In genomic region chr17:17109896-17110295, GRCh38 we compare ENCODE assay signal across 10 cellular contexts.
DNase-seq lines count a peak whose midpoint lies in the region; ATAC-seq and TF ChIP-seq lines count a peak whose summit lies in the region.
"Had no signal": no experiment of that assay in that cellular context is flagged by ENCODE, and none has a peak within 500 bp of the region (broad histone marks: within the 10 kb centered on the region; RNA-seq: fewer than 3 reads in every experiment).

No MANE protein-coding gene starts in this region.

- intact Hi-C loops in left ventricle myocardium inferior (cut with micrococcal nuclease), result no loop called here

- H3K27ac ChIP-seq in left ventricle myocardium inferior (replicated peaks) (peak overlapping the region; percentile 84), suprapubic skin (peak overlapping the region; percentile 79)

- peak; percentile 6 for DNase-seq in activated T-cell treated with anti-CD3 and anti-CD28 coated beads for 1 hour (ENCODE audit: low read depth)
- no peak for DNase-seq in activated T-cell treated with anti-CD3 and anti-CD28 coated beads, Interleukin-2, amount 50 U/mL, for 1 hour
- no peak for DNase-seq in left ventricle myocardium inferior
- no peak for DNase-seq in suprapubic skin (ENCODE audit: low spot score in 2 of 2)
- no peak for DNase-seq in globus pallidus (ENCODE audit: low spot score)
- DNase-seq: NCI-H2227 treated with DMSO at 0.1 percent for 48 hours had no signal

- 17% methylated on average over 5 of the region's 5 CpGs for WGBS in suprapubic skin

- H3K9me3 Mint-ChIP-seq in activated T-helper 17 cell treated with anti-CD3 and anti-CD28 coated beads, Interleukin-2, amount 50 U/mL, for 72 hours, result no peaks in the 10 kb centered on the region

- H3K4me1 ChIP-seq in left ventricle myocardium inferior, result peaks cover 99% of the 10 kb centered on the region
- H3K4me1 ChIP-seq in suprapubic skin, result peaks cover 78% of the 10 kb centered on the region

- ATAC-seq in activated T-helper 17 cell treated with anti-CD3 and anti-CD28 coated beads, Interleukin-2, amount 50 U/mL, for 72 hours (replicated peaks), result peak; percentile 53
- ATAC-seq in HG03439 (IDR thresholded peaks at IDR 0.05; ENCODE audit: unreplicated experiment), result no peak
- no peak for ATAC-seq in HG03095 (IDR thresholded peaks at IDR 0.05; ENCODE audit: unreplicated experiment)

- TF ChIP-seq POLR2A in suprapubic skin (IDR thresholded peaks at IDR 0.05), result no peak

- H3K36me3 Mint-ChIP-seq in activated T-helper 17 cell treated with anti-CD3 and anti-CD28 coated beads, Interleukin-2, amount 50 U/mL, for 72 hours (ENCODE audit: low read depth), result peaks cover 5% of the 10 kb centered on the region

- TF ChIP-seq EP300 in suprapubic skin (IDR thresholded peaks at IDR 0.05), result no peak

- no peak for TF ChIP-seq CTCF in left ventricle myocardium inferior (IDR thresholded peaks at IDR 0.05; ENCODE audit: borderline replicate concordance)
- no peak for TF ChIP-seq CTCF in suprapubic skin (IDR thresholded peaks at IDR 0.05)

- H3K9me3 ChIP-seq in left ventricle myocardium inferior (replicated peaks) (no peaks in the 10 kb centered on the region), suprapubic skin (no peaks in the 10 kb centered on the region)

- H3K27me3 ChIP-seq in left ventricle myocardium inferior (ENCODE audit: low read depth) (no peaks in the 10 kb centered on the region), suprapubic skin (no peaks in the 10 kb centered on the region)

- H3K27ac Mint-ChIP-seq in activated T-helper 17 cell treated with anti-CD3 and anti-CD28 coated beads, Interleukin-2, amount 50 U/mL, for 72 hours, result peak overlapping the region; percentile 91

- peaks cover 50% of the 10 kb centered on the region for H3K4me1 Mint-ChIP-seq in activated T-helper 17 cell treated with anti-CD3 and anti-CD28 coated beads, Interleukin-2, amount 50 U/mL, for 72 hours

- H3K27me3 Mint-ChIP-seq in activated T-helper 17 cell treated with anti-CD3 and anti-CD28 coated beads, Interleukin-2, amount 50 U/mL, for 72 hours, result no peaks in the 10 kb centered on the region

- H3K36me3 ChIP-seq in left ventricle myocardium inferior, result no peaks in the 10 kb centered on the region
- no peaks in the 10 kb centered on the region for H3K36me3 ChIP-seq in suprapubic skin

- H3K4me3 Mint-ChIP-seq in activated T-helper 17 cell treated with anti-CD3 and anti-CD28 coated beads, Interleukin-2, amount 50 U/mL, for 72 hours, result peak overlapping the region; percentile 73

- H3K4me3 ChIP-seq in left ventricle myocardium inferior (no peak overlapping the region), suprapubic skin (no peak overlapping the region)
- H3K4me3 ChIP-seq: GM12878 had no signal
